ENCODE assay signal across 8 cellular contexts in the genomic region with DNA sequence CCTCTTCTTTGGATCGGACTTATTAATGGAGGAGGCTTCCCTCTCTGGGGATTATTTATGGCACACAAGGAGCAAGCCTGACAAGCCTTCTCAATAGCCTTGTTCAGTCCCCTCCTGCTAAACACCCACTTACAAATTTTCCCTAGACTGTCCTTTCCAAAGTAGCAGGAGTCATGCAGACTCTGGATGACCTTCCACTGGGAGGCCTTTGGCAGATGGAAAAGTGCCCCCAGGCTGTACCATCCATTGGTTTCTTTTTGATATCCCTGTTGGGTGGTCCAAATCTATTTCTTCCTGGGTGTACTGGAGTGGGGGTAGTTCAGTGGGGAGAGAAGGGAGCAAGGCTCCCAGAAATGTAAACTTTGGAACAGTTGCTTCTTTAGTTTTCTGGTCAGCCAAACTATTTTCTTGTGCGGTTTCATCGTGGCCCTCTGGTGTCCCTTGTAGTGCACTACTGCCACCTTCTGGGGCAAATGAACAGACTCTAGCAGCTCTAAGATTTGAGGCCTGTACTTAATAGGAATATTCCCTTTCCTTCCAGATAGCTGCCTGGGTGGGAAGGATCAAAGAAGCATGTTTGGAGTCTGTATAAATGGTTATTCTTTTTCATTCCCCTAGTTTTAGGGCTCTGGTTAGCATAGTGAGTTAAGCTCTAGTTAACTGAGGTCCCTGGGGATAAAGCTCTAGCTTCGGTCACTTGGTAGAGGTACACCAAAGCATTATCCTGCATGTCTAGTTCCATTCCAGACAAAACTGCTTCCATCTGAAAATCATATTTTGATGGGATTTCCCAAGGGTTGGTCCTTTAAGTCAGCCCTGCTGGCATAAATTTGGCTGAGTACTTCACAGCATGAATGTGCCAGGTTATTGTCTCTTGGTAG.
DNase-seq lines count a peak whose midpoint lies in the region; ATAC-seq, FAIRE-seq and TF ChIP-seq lines count a peak whose summit lies in the region.

No MANE protein-coding gene starts in this region.

- no peak overlapping the region for H3K27ac Mint-ChIP-seq in Caco-2 (ENCODE audit: unreplicated experiment)
- peak overlapping the region in 2 of 5 experiments; percentile 15 to 42 for H3K27ac Mint-ChIP-seq in brain

- FAIRE-seq in urothelium cell line (lab: Jason Lieb, UNC): no peak

- intact Hi-C loops in Caco-2 (cut with micrococcal nuclease; ENCODE audit: unreplicated experiment): loop anchor here (2.0 to 10.0 kb wide), 3 partner anchors 548 to 1498 kb away; no protein-coding TSS in a partner anchor

- H3K4me1 Mint-ChIP-seq in Caco-2 (ENCODE audit: low read depth, unreplicated experiment): no peaks in the 10 kb centered on the region
- H3K4me1 Mint-ChIP-seq in brain: peaks cover 9% of the 10 kb centered on the region

- H3K27me3 Mint-ChIP-seq in Caco-2 (ENCODE audit: insufficient read depth, unreplicated experiment): no peaks in the 10 kb centered on the region
- H3K27me3 Mint-ChIP-seq in brain: no peaks in the 10 kb centered on the region

- BruUV-seq in Caco-2 (replicated peaks; lab: Mats Ljungman, UMichigan): no TSS peak

- H3K4me3 Mint-ChIP-seq in Caco-2 (ENCODE audit: unreplicated experiment) (no peak overlapping the region), brain (no peak overlapping the region)

- H3K36me3 Mint-ChIP-seq in Caco-2 (ENCODE audit: insufficient read depth, unreplicated experiment) (no peaks in the 10 kb centered on the region), brain (no peaks in the 10 kb centered on the region)

- no peaks in the 10 kb centered on the region for H3K9me3 Mint-ChIP-seq in Caco-2 (ENCODE audit: unreplicated experiment)
- peaks cover 0 to 2% (median 0%) of the 10 kb centered on the region in 5 experiments for H3K9me3 Mint-ChIP-seq in brain

- no peaks in the 10 kb centered on the region for H3K4me1 ChIP-seq in Caco-2

- TF ChIP-seq CTCF in Caco-2 (IDR thresholded peaks at IDR 0.05; ENCODE audit: insufficient read depth in 1 of 2, low read depth in 1 of 2, low read length in 1 of 2, severe bottlenecking in 1 of 2, unreplicated experiment in 1 of 2) (peak; percentile 66 to 67), brain (conservative IDR thresholded peaks at IDR 0.05) (peak; percentile 57 to 67)

- peak; percentile 42 to 52 for DNase-seq in Caco-2
- peak; percentile 65 for DNase-seq in NCI-H2171 treated with DMSO at 0.1 percent for 48 hours (lab: John Stamatoyannopoulos, UW)
- peak; percentile 63 for DNase-seq in kidney tubule cell (ENCODE audit: low spot score)
- peak; percentile 39 for DNase-seq in urothelium cell line (ENCODE audit: low spot score)
- no peak for DNase-seq in NK-92 treated with Interleukin-12 subunit alpha and Interleukin-12 subunit beta, amount 100 ng/mL, for 24 hours (lab: John Stamatoyannopoulos, UW)

- H3K36me3 ChIP-seq in Caco-2 (ENCODE audit: control insufficient read depth, insufficient read depth, low read length): no peaks in the 10 kb centered on the region

- no peaks in the 10 kb centered on the region for H3K27me3 ChIP-seq in Caco-2 (replicated peaks; ENCODE audit: control insufficient read depth, insufficient read depth, low read length)

- no peak overlapping the region for H3K4me3 ChIP-seq in Caco-2 (ENCODE audit: low read depth, low read length)

- ATAC-seq in GM18861 (IDR thresholded peaks at IDR 0.05; ENCODE audit: unreplicated experiment) (peak; percentile 83), HG03039 (IDR thresholded peaks at IDR 0.05; ENCODE audit: unreplicated experiment) (peak; percentile 64)

- H3K9me3 ChIP-seq in Caco-2: no peaks in the 10 kb centered on the region

- CTCF ChIA-PET in Caco-2 (lab: Charles Lee): no interaction called here

- POLR2A ChIA-PET in Caco-2 (lab: Charles Lee): no interaction called here
